ENCODE assay signal across 12 cellular contexts in genomic region chr13:93002071-93002470, GRCh38.
"Had no signal": no experiment of that assay in that cellular context is flagged by ENCODE, and none has a peak within 500 bp of the region (broad histone marks: within the 10 kb centered on the region; RNA-seq: fewer than 3 reads in every experiment).

No MANE protein-coding gene starts in this region.

- DNase-seq: activated CD4-positive, alpha-beta T cell treated with anti-CD3 and anti-CD28 coated beads, Interleukin-2, amount 10 ng/mL, durations not matched to agents 7 days and 5 days; activated CD8-positive, alpha-beta memory T cell treated with anti-CD3 and anti-CD28 coated beads, Interleukin-2, amount 50 U/mL, for 48 hours; activated gamma-delta T cell treated with Interleukin-2 at 50 U/mL for 16 hours; activated naive CD8-positive, alpha-beta T cell treated with anti-CD3 and anti-CD28 coated beads for 36 hours; aorta; cerebellar nuclear complex; effector CD8-positive, alpha-beta T cell; kidney; left ventricle myocardium inferior; occipital lobe; right cardiac atrium; trophoblast cell had no signal

- ATAC-seq: right cardiac atrium had no signal
